2 cellular contexts compared by ENCODE assay signal in the genomic region with DNA sequence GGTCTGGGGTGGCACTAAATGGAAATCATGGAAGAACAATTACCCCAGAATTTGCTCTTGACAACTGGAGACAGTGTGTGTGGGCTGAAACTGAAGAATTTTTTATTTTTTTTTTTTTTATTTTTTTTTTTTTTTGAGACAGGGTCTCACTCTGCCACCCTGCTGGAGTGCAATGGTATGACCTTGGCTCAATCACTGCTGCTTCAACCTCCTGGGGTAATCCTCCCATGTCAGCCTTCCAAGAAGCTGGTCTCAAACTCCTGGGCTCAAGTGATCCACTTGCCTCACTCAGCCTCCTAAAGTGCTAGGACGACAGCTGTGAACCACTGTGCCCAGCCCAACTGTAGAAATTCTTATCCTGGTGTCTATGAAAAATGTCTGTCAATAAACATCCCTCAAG.
TF ChIP-seq lines count a peak whose summit lies in the region.

No MANE protein-coding gene starts in this region.

TF ChIP-seq in SK-N-SH, 30 proteins besides CTCF, POLR2A, EP300 and RAD21:
- TF ChIP-seq SIN3A (IDR thresholded peaks at IDR 0.05; ENCODE audit: borderline replicate concordance, low read depth, low read length): no peak
- TF ChIP-seq SMC3 (IDR thresholded peaks at IDR 0.05; ENCODE audit: low read depth, low read length): no peak
- TF ChIP-seq, protein P1, sequence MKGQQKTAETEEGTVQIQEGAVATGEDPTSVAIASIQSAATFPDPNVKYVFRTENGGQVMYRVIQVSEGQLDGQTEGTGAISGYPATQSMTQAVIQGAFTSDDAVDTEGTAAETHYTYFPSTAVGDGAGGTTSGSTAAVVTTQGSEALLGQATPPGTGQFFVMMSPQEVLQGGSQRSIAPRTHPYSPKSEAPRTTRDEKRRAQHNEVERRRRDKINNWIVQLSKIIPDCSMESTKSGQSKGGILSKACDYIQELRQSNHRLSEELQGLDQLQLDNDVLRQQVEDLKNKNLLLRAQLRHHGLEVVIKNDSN (IDR thresholded peaks at IDR 0.05; ENCODE audit: borderline replicate concordance, low read depth): no peak
- TF ChIP-seq CHD2 (IDR thresholded peaks at IDR 0.05; ENCODE audit: low read length, partially characterized antibody): no peak
- no peak for TF ChIP-seq GABPA (IDR thresholded peaks at IDR 0.05; ENCODE audit: low read depth)
- TF ChIP-seq GATA2 (CRISPR knock-in tag; IDR thresholded peaks at IDR 0.05): no peak

TF ChIP-seq in SK-N-SH treated with all-trans-retinoic acid at 6 μM for 48 hours, 23 proteins besides CTCF, POLR2A, EP300 and RAD21:
- TF ChIP-seq ZNF70 (CRISPR knock-in tag; IDR thresholded peaks at IDR 0.05) (no peak), TCF4 (CRISPR knock-in tag; IDR thresholded peaks at IDR 0.05; ENCODE audit: borderline replicate concordance) (no peak)
- TF ChIP-seq, protein P2, sequence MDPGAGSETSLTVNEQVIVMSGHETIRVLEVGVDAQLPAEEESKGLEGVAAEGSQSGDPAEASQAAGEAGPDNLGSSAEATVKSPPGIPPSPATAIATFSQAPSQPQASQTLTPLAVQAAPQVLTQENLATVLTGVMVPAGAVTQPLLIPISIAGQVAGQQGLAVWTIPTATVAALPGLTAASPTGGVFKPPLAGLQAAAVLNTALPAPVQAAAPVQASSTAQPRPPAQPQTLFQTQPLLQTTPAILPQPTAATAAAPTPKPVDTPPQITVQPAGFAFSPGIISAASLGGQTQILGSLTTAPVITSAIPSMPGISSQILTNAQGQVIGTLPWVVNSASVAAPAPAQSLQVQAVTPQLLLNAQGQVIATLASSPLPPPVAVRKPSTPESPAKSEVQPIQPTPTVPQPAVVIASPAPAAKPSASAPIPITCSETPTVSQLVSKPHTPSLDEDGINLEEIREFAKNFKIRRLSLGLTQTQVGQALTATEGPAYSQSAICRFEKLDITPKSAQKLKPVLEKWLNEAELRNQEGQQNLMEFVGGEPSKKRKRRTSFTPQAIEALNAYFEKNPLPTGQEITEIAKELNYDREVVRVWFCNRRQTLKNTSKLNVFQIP (CRISPR knock-in tag; IDR thresholded peaks at IDR 0.05; ENCODE audit: borderline replicate concordance, low read depth): no peak
- TF ChIP-seq, protein P3, sequence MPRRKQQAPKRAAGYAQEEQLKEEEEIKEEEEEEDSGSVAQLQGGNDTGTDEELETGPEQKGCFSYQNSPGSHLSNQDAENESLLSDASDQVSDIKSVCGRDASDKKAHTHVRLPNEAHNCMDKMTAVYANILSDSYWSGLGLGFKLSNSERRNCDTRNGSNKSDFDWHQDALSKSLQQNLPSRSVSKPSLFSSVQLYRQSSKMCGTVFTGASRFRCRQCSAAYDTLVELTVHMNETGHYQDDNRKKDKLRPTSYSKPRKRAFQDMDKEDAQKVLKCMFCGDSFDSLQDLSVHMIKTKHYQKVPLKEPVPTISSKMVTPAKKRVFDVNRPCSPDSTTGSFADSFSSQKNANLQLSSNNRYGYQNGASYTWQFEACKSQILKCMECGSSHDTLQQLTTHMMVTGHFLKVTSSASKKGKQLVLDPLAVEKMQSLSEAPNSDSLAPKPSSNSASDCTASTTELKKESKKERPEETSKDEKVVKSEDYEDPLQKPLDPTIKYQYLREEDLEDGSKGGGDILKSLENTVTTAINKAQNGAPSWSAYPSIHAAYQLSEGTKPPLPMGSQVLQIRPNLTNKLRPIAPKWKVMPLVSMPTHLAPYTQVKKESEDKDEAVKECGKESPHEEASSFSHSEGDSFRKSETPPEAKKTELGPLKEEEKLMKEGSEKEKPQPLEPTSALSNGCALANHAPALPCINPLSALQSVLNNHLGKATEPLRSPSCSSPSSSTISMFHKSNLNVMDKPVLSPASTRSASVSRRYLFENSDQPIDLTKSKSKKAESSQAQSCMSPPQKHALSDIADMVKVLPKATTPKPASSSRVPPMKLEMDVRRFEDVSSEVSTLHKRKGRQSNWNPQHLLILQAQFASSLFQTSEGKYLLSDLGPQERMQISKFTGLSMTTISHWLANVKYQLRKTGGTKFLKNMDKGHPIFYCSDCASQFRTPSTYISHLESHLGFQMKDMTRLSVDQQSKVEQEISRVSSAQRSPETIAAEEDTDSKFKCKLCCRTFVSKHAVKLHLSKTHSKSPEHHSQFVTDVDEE (CRISPR knock-in tag; IDR thresholded peaks at IDR 0.05): no peak
